Comparison of ENCODE assay signal across 8 cellular contexts in the genomic region with DNA sequence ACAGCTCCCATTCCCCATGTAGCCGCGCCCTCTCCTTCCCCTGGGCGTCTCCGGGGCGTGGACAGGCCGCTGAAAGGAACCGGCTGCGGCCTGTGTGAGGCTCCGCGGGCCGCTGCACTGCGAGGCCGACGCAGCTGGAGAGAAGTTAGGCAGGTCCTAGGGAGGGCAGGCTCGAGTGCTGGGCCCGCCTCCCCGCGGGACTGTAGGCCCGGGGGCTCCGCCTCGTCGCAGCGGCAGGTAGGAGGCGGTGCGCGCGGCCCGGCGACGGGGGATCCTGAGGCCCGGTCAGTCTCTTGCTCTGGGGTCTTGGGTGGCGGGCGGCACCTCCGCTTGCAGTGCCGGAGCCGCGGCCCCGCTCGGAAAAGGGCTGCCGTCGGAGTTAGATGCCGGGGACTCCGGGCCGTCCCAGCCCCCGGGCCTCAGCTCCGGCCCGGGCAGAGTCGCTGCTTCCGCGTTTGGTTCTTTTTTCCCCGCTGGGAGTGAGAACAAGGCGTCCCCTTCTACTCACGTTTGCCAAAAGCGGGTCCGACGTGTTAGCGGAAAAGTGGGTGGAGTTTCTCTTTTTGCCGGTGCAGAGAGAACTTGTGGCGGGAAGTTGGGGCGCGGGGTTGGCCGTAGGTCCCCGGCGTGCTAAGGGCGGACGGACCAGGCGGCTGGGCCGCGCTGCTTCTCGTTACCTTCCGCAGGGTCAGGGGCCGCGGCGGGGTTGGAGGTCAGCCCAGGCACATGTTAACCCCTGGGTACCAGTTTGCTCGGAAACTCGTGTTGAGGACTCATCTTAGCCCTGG. TPM values are rescaled to one million over a fixed set of nuclear protein-coding genes. Genes with fewer than 3 reads are reported as not detected.
A peak's percentile ranks its signal among the peaks of the same experiment; 100 is the strongest.
DNase-seq lines count a peak whose midpoint lies in the region; ATAC-seq and TF ChIP-seq lines count a peak whose summit lies in the region.

A gene (plus strand): TSS at position 222 of the 788 bp plus-strand sequence. CDS start 2,026 bp downstream, outside the sequence.

- intact Hi-C loops in T-helper 2 cell treated with Interferon-gamma antibody and Interleukin-4, amounts not matched to agents 100 ng/mL and 5 ng/mL, for 36 hours (cut with micrococcal nuclease): loop anchor here (2.0 kb wide), 2 partner anchors 142 to 194 kb away; a partner anchor contains a TSS
- intact Hi-C loops in ascending aorta (cut with DNase I): loop anchor here (2.0 kb wide), 1 partner anchor 194 kb away; a partner anchor contains a TSS

- no peaks in the 10 kb centered on the region for H3K27me3 ChIP-seq in ascending aorta

- no peaks in the 10 kb centered on the region for H3K9me3 ChIP-seq in ascending aorta

- peak; percentile 87 for ATAC-seq in HG02678 (IDR thresholded peaks at IDR 0.05; ENCODE audit: unreplicated experiment)

- no peak for TF ChIP-seq CTCF in GM12865 (IDR thresholded peaks at IDR 0.05; ENCODE audit: insufficient read depth, low read depth, low read length, missing control alignments)
- peak in 1 of 3 experiments; percentile 19 for TF ChIP-seq CTCF in ascending aorta (IDR thresholded peaks at IDR 0.05)
- TF ChIP-seq CTCF in retinal pigment epithelial cell (conservative IDR thresholded peaks at IDR 0.05; ENCODE audit: low read depth, low read length): peak; percentile 5

- H3K27ac ChIP-seq in ascending aorta: peak within 1 kb of the TSS; percentile 92 to 94

- DNase-seq in GM12865 (ENCODE audit: low read depth) (peak; percentile 98), NCI-H128 (lab: John Stamatoyannopoulos, UW; ENCODE audit: unreplicated experiment) (peak; percentile 56), ascending aorta (ENCODE audit: low spot score in 2 of 2) (peak; percentile 63 to 91), hepatic stellate cell (ENCODE audit: low spot score) (peak; percentile 87), retinal pigment epithelial cell (ENCODE audit: low read depth) (peak; percentile 62), SK-N-DZ (ENCODE audit: low spot score) (no peak)

- peaks cover 0 to 7% of the 10 kb centered on the region in 2 donors for H3K4me1 ChIP-seq in ascending aorta

- peak within 1 kb of the TSS; percentile 93 for H3K4me3 ChIP-seq in GM12865 (ENCODE audit: low read depth, low read length)
- peak within 1 kb of the TSS; percentile 71 to 72 for H3K4me3 ChIP-seq in ascending aorta
- H3K4me3 ChIP-seq in retinal pigment epithelial cell (ENCODE audit: low read length): peak within 1 kb of the TSS; percentile 68

- no peaks in the 10 kb centered on the region for H3K36me3 ChIP-seq in ascending aorta

RNA-seq across cellular contexts. Expression of the gene that starts here (rescaled TPM):
- 22.9 and 25.1 TPM in 2 replicates for total RNA-seq in T-helper 2 cell treated with Interferon-gamma antibody and Interleukin-4, amounts not matched to agents 100 ng/mL and 5 ng/mL, for 36 hours
- total RNA-seq in ascending aorta: 15.8 TPM
- 0.07 TPM in 1 of 2 replicates, not detected in the other for polyA plus RNA-seq in SK-N-DZ (2014; cell fraction: cytosol; rRNA removed)
- not detected in 2 replicates for polyA plus RNA-seq in SK-N-DZ (2014; cell fraction: nucleus; rRNA removed)
